Comparison of ENCODE assay signal across 8 cellular contexts in the genomic region with DNA sequence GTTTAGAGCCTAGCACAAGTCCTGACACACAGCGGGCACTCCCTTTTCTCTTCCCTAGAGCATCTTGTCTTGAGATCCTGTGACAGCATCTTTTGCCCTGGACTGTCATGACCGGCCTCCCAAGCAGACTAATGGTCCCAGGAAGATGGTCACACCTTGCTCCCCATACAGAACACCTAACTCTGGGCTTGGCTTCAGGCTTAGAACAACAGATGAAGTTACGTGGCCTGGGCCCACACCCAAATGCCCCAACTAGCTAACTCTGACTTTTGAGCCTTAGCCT. TPM values are rescaled to one million over a fixed set of nuclear protein-coding genes. Genes with fewer than 3 reads are reported as not detected.
DNase-seq lines count a peak whose midpoint lies in the region; ATAC-seq and TF ChIP-seq lines count a peak whose summit lies in the region.

No MANE protein-coding gene starts in this region.

- H4K20me1 ChIP-seq in mammary epithelial cell (ENCODE audit: insufficient read depth, low read length) = no peaks in the 10 kb centered on the region

- H3K27me3 ChIP-seq in mammary epithelial cell (ENCODE audit: insufficient read depth, low read length) (no peaks in the 10 kb centered on the region), muscle layer of colon (ENCODE audit: control insufficient read depth in 1 of 2, insufficient read depth in 2 of 2, low read length in 2 of 2) (no peaks in the 10 kb centered on the region), vagina (no peaks in the 10 kb centered on the region)

- TF ChIP-seq CTCF in mammary epithelial cell (conservative IDR thresholded peaks at IDR 0.05 in 1 of 2, IDR thresholded peaks at IDR 0.05 in 1 of 2; ENCODE audit: extremely low read depth in 1 of 2, insufficient read depth in 1 of 2, low read depth in 1 of 2, low read length in 2 of 2) (no peak), vagina (IDR thresholded peaks at IDR 0.05) (no peak)

- in situ Hi-C loops in mammary epithelial cell (cut with MboI; ENCODE audit: low sequenced_read_pairs in 2 of 2) = no loop called here

- H3K9me3 Mint-ChIP-seq in stimulated activated naive CD8-positive, alpha-beta T cell treated with anti-CD3 and anti-CD28 coated beads, Interleukin-15, Interleukin-2, amounts not matched to agents 100 ng/mL and 50 ng/mL, for 24 hours = no peaks in the 10 kb centered on the region

- no peak for DNase-seq in stimulated activated naive CD8-positive, alpha-beta T cell treated with anti-CD3 and anti-CD28 coated beads, Interleukin-15, Interleukin-2, amounts not matched to agents 100 U/mL and 50 U/mL, for 24 hours
- DNase-seq in mammary epithelial cell (peak; percentile 66), vagina (ENCODE audit: extremely low spot score in 2 of 2) (no peak), left lobe of liver (ENCODE audit: low spot score) (no peak), NCI-H2081 treated with DMSO at 0.1 percent for 48 hours (lab: John Stamatoyannopoulos, UW) (no peak)

- peak overlapping the region; percentile 95 for H3K27ac Mint-ChIP-seq in stimulated activated naive CD8-positive, alpha-beta T cell treated with anti-CD3 and anti-CD28 coated beads, Interleukin-15, Interleukin-2, amounts not matched to agents 100 ng/mL and 50 ng/mL, for 24 hours

- peak overlapping the region; percentile 93 for H2AFZ ChIP-seq in mammary epithelial cell (ENCODE audit: low read depth, low read length)

- peak overlapping the region; percentile 98 for H3K4me3 Mint-ChIP-seq in stimulated activated naive CD8-positive, alpha-beta T cell treated with anti-CD3 and anti-CD28 coated beads, Interleukin-15, Interleukin-2, amounts not matched to agents 100 ng/mL and 50 ng/mL, for 24 hours

- peaks cover 34% of the 10 kb centered on the region for H3K4me1 Mint-ChIP-seq in stimulated activated naive CD8-positive, alpha-beta T cell treated with anti-CD3 and anti-CD28 coated beads, Interleukin-15, Interleukin-2, amounts not matched to agents 100 ng/mL and 50 ng/mL, for 24 hours (ENCODE audit: low read depth)

- peak overlapping the region; percentile 78 for H3K9ac ChIP-seq in mammary epithelial cell (ENCODE audit: insufficient read depth, low read length)
- peak overlapping the region; percentile 63 for H3K9ac ChIP-seq in muscle layer of colon (ENCODE audit: low read length)

- H3K9me3 ChIP-seq in mammary epithelial cell (replicated peaks; ENCODE audit: insufficient read depth, low read length) = no peaks in the 10 kb centered on the region
- no peaks in the 10 kb centered on the region for H3K9me3 ChIP-seq in muscle layer of colon (ENCODE audit: low read length)
- H3K9me3 ChIP-seq in vagina = no peaks in the 10 kb centered on the region

- BruUV-seq in mammary epithelial cell (replicated peaks; lab: Mats Ljungman, UMichigan) = TSS peak; percentile 82

- H3K27ac ChIP-seq in mammary epithelial cell (ENCODE audit: insufficient read depth, low read depth, low read length) (peak overlapping the region; percentile 70), muscle layer of colon (ENCODE audit: low read depth, low read length) (peak overlapping the region; percentile 87), vagina (peak overlapping the region; percentile 96)

- 5% methylated on average over 3 of the region's 3 CpGs for WGBS in mammary epithelial cell (ENCODE audit: low coverage, missing lambda C conversion rate)

- no peak for ATAC-seq in stimulated activated naive CD8-positive, alpha-beta T cell treated with anti-CD3 and anti-CD28 coated beads, Interleukin-15, Interleukin-2, amounts not matched to agents 100 U/mL and 50 U/mL, for 24 hours
- ATAC-seq in HG03025 (IDR thresholded peaks at IDR 0.05; ENCODE audit: low FRiP score, unreplicated experiment) (no peak), left lobe of liver (no peak)

- H3K36me3 ChIP-seq in mammary epithelial cell (ENCODE audit: insufficient read depth, low read length) (no peaks in the 10 kb centered on the region), muscle layer of colon (ENCODE audit: insufficient read depth, low read length) (peaks cover 5% of the 10 kb centered on the region), vagina (no peaks in the 10 kb centered on the region)

- peak overlapping the region; percentile 76 for H3K4me2 ChIP-seq in mammary epithelial cell (ENCODE audit: insufficient read depth, low read depth, low read length)

- TF ChIP-seq POLR2A in vagina (IDR thresholded peaks at IDR 0.05) = no peak

- H3K4me1 ChIP-seq in mammary epithelial cell (ENCODE audit: insufficient read depth, low read length) (peaks cover 15% of the 10 kb centered on the region), muscle layer of colon (ENCODE audit: insufficient read depth, low read length) (peaks cover 24% of the 10 kb centered on the region), vagina (peaks cover 42% of the 10 kb centered on the region)

- peak overlapping the region in 2 of 3 experiments; percentile 37 to 39 for H3K4me3 ChIP-seq in mammary epithelial cell (replicated peaks in 1 of 3; ENCODE audit: insufficient read depth in 1 of 3, low read depth in 2 of 3, low read length in 3 of 3)
- H3K4me3 ChIP-seq in muscle layer of colon (ENCODE audit: low read depth in 1 of 2, low read length in 2 of 2) = peak overlapping the region in 1 of 2 donors; percentile 75
- H3K4me3 ChIP-seq in vagina = peak overlapping the region; percentile 74 to 97

- CTCF ChIA-PET in mammary epithelial cell (lab: Charles Lee; ENCODE audit: low non-redundant PET) = no interaction called here

- intact Hi-C loops in mammary epithelial cell (cut with micrococcal nuclease) = no loop called here
- intact Hi-C loops in vagina (cut with DNase I) = no loop called here

- H3K79me2 ChIP-seq in mammary epithelial cell (ENCODE audit: insufficient read depth, low read length) = peaks cover 40% of the 10 kb centered on the region

- dilution Hi-C loops in mammary epithelial cell (cut with HindIII; ENCODE audit: low sequenced_read_pairs) = no loop called here

- H3K27me3 Mint-ChIP-seq in stimulated activated naive CD8-positive, alpha-beta T cell treated with anti-CD3 and anti-CD28 coated beads, Interleukin-15, Interleukin-2, amounts not matched to agents 100 ng/mL and 50 ng/mL, for 24 hours = no peaks in the 10 kb centered on the region

- H3K36me3 Mint-ChIP-seq in stimulated activated naive CD8-positive, alpha-beta T cell treated with anti-CD3 and anti-CD28 coated beads, Interleukin-15, Interleukin-2, amounts not matched to agents 100 ng/mL and 50 ng/mL, for 24 hours (ENCODE audit: low read depth) = peaks cover 15% of the 10 kb centered on the region

RNA-seq across cellular contexts. Expression of a gene that starts 0.8 kb away (rescaled TPM):
- total RNA-seq in mammary epithelial cell = 10 to 100 TPM; 35.2 to 36.1 TPM
- polyA plus RNA-seq in mammary epithelial cell = 30.2 TPM
- 173 TPM for polyA minus RNA-seq in mammary epithelial cell
- 46.2 TPM for total RNA-seq in vagina
- total RNA-seq in left lobe of liver = 14.6 TPM

RNA-seq across cellular contexts. Expression of a gene that starts 12.6 kb away (rescaled TPM):
- total RNA-seq in mammary epithelial cell (under 1 TPM; 0.33 to 0.40 TPM), vagina (not detected), left lobe of liver (not detected)
- polyA plus RNA-seq in mammary epithelial cell = not detected
- polyA minus RNA-seq in mammary epithelial cell = not detected

RNA-seq across cellular contexts. Expression of a gene that starts 15.9 kb away (rescaled TPM):
- total RNA-seq in mammary epithelial cell (10 to 100 TPM; 17.3 to 22.6 TPM), vagina (12.5 TPM), left lobe of liver (0.63 TPM)
- 26.8 TPM for polyA plus RNA-seq in mammary epithelial cell
- 11.1 TPM for polyA minus RNA-seq in mammary epithelial cell

RNA-seq across cellular contexts. Expression of a gene that starts 26.6 kb away (rescaled TPM):
- total RNA-seq in mammary epithelial cell (10 to 100 TPM in 1 of 2 donors, 1 to 10 TPM in 1; 9.1 to 11.3 TPM), vagina (68.3 TPM), left lobe of liver (33.2 TPM)
- 8.3 TPM for polyA plus RNA-seq in mammary epithelial cell
- 35.9 TPM for polyA minus RNA-seq in mammary epithelial cell
